ENCODE assay signal across 11 cellular contexts in genomic region chr7:26193432-26194206, GRCh38. TPM values are rescaled to one million over a fixed set of nuclear protein-coding genes. Genes with fewer than 3 reads are reported as not detected.
DNase-seq lines count a peak whose midpoint lies in the region; ATAC-seq, FAIRE-seq and TF ChIP-seq lines count a peak whose summit lies in the region.
"Had no signal": no experiment of that assay in that cellular context is flagged by ENCODE, and none has a peak within 500 bp of the region (broad histone marks: within the 10 kb centered on the region; RNA-seq: fewer than 3 reads in every experiment).

No MANE protein-coding gene starts in this region.

- POLR2A ChIA-PET in activated CD8-positive, alpha-beta T cell treated with anti-CD3 and anti-CD28 coated beads, Interleukin-2, amount 10 ng/mL, durations not matched to agents 7 days and 5 days (lab: Charles Lee), result interaction anchor here (0.6 to 12.0 kb wide), 19 partner anchors 5 to 301 kb away, joined by 3 to 187 read pairs (median 9); partner anchors contain the start of genes CBX3, HNRNPA2B1 and NFE2L3

- H3K27ac ChIP-seq in BLaER1 treated with 17β-estradiol and CSF1 and Interleukin-3, amounts not matched to agents 10 nM and 100 nM, result peak overlapping the region in 3 of 11 experiments; percentile 5 to 22 (median 11); a peak in 1 of 22 replicates
- H3K27ac ChIP-seq: vagina had no signal

- H3K9me3 ChIP-seq in BLaER1 treated with 17β-estradiol and CSF1 and Interleukin-3, amounts not matched to agents 10 nM and 100 nM (replicated peaks in 1 of 11), result no peaks in the 10 kb centered on the region; a peak in 1 of 22 replicates
- H3K9me3 ChIP-seq: vagina had no signal

- DNase-seq in H54 (ENCODE audit: insufficient read length, low spot score) (no peak), naive B cell (no peak), RPMI8226 (no peak), hepatic stellate cell (ENCODE audit: low spot score) (no peak)
- no peak for DNase-seq in activated CD8-positive, alpha-beta T cell treated with anti-CD3 and anti-CD28 coated beads, Interleukin-2, amount 10 ng/mL, durations not matched to agents 7 days and 5 days
- DNase-seq in stimulated activated CD4-positive, alpha-beta T cell treated with anti-CD3 and anti-CD28 coated beads, Interleukin-12 subunit alpha, Interleukin-12 subunit beta, amount 100 ng/mL, for 4 hours, result no peak
- DNase-seq: stimulated activated CD4-positive, alpha-beta T cell treated with anti-CD3 and anti-CD28 coated beads, Interleukin-4, amount 100 ng/mL, for 24 hours had no signal

- H3K4me3 Mint-ChIP-seq in activated CD8-positive, alpha-beta T cell treated with anti-CD3 and anti-CD28 coated beads, Interleukin-2, amount 10 ng/mL, durations not matched to agents 7 days and 5 days, result peak overlapping the region; percentile 100
- peak overlapping the region; percentile 36 to 86 (median 68) for H3K4me3 Mint-ChIP-seq in naive B cell

- H3K4me3 ChIP-seq in BLaER1 treated with 17β-estradiol and CSF1 and Interleukin-3, amounts not matched to agents 10 nM and 100 nM, result peak overlapping the region in 7 of 10 experiments; percentile 3 to 96 (median 28); a peak in 6 of 20 replicates
- H3K4me3 ChIP-seq: vagina had no signal

- H3K4me1 ChIP-seq in BLaER1 treated with 17β-estradiol and CSF1 and Interleukin-3, amounts not matched to agents 10 nM and 100 nM, result peaks cover 47 to 68% (median 55%) of the 10 kb centered on the region in 10 experiments

- H3K4me2 ChIP-seq in BLaER1 treated with 17β-estradiol and CSF1 and Interleukin-3, amounts not matched to agents 10 nM and 100 nM, result peak overlapping the region; percentile 81 to 97 (median 87)

- no peak for TF ChIP-seq POLR2A in H54 (IDR thresholded peaks at IDR 0.05; ENCODE audit: low read depth, low read length)

- peak; percentile 6 for ATAC-seq in activated CD8-positive, alpha-beta T cell treated with anti-CD3 and anti-CD28 coated beads, Interleukin-2, amount 10 ng/mL, durations not matched to agents 7 days and 5 days
- ATAC-seq in naive B cell (ENCODE audit: low read depth in 2 of 2) (no peak), GM18868 (IDR thresholded peaks at IDR 0.05; ENCODE audit: unreplicated experiment) (no peak)

- peak; percentile 67 for FAIRE-seq in H54 (lab: Jason Lieb, UNC)
- FAIRE-seq: colon had no signal

- no peaks in the 10 kb centered on the region for H3K9me3 Mint-ChIP-seq in activated CD8-positive, alpha-beta T cell treated with anti-CD3 and anti-CD28 coated beads, Interleukin-2, amount 10 ng/mL, durations not matched to agents 7 days and 5 days (ENCODE audit: insufficient read depth)
- no peaks in the 10 kb centered on the region for H3K9me3 Mint-ChIP-seq in naive B cell

- H3K27me3 Mint-ChIP-seq in activated CD8-positive, alpha-beta T cell treated with anti-CD3 and anti-CD28 coated beads, Interleukin-2, amount 10 ng/mL, durations not matched to agents 7 days and 5 days (ENCODE audit: low read depth), result no peaks in the 10 kb centered on the region
- H3K27me3 Mint-ChIP-seq in naive B cell, result no peaks in the 10 kb centered on the region

- H3K27ac Mint-ChIP-seq in activated CD8-positive, alpha-beta T cell treated with anti-CD3 and anti-CD28 coated beads, Interleukin-2, amount 10 ng/mL, durations not matched to agents 7 days and 5 days, result peak overlapping the region; percentile 86
- H3K27ac Mint-ChIP-seq in naive B cell, result peak overlapping the region; percentile 64 to 100 (median 86)

- H3K9ac ChIP-seq in BLaER1 treated with 17β-estradiol and CSF1 and Interleukin-3, amounts not matched to agents 10 nM and 100 nM, result peak overlapping the region in 3 of 11 experiments; percentile 5 to 38 (median 13); a peak in 5 of 22 replicates

- peaks cover 92 to 100% (median 97%) of the 10 kb centered on the region in 11 experiments for H3K36me3 ChIP-seq in BLaER1 treated with 17β-estradiol and CSF1 and Interleukin-3, amounts not matched to agents 10 nM and 100 nM

- no peaks in the 10 kb centered on the region for H3K27me3 ChIP-seq in BLaER1 treated with 17β-estradiol and CSF1 and Interleukin-3, amounts not matched to agents 10 nM and 100 nM
- H3K27me3 ChIP-seq: vagina had no signal

- peaks cover 98 to 100% (median 100%) of the 10 kb centered on the region in 11 experiments for H4K20me1 ChIP-seq in BLaER1 treated with 17β-estradiol and CSF1 and Interleukin-3, amounts not matched to agents 10 nM and 100 nM

- CTCF ChIA-PET in activated CD8-positive, alpha-beta T cell treated with anti-CD3 and anti-CD28 coated beads, Interleukin-2, amount 10 ng/mL, durations not matched to agents 7 days and 5 days (lab: Charles Lee), result interaction anchor here (1.5 to 12.8 kb wide), 6 partner anchors 10 to 172 kb away, joined by 3 to 222 read pairs (median 14); no protein-coding TSS in a partner anchor

- H3K4me1 Mint-ChIP-seq in activated CD8-positive, alpha-beta T cell treated with anti-CD3 and anti-CD28 coated beads, Interleukin-2, amount 10 ng/mL, durations not matched to agents 7 days and 5 days (ENCODE audit: low read depth), result peaks cover 78% of the 10 kb centered on the region
- H3K4me1 Mint-ChIP-seq in naive B cell, result peaks cover 57 to 76% (median 67%) of the 10 kb centered on the region in 3 donors

- peaks cover 94% of the 10 kb centered on the region for H3K36me3 Mint-ChIP-seq in activated CD8-positive, alpha-beta T cell treated with anti-CD3 and anti-CD28 coated beads, Interleukin-2, amount 10 ng/mL, durations not matched to agents 7 days and 5 days (ENCODE audit: low read depth)
- H3K36me3 Mint-ChIP-seq in naive B cell, result peaks cover 52 to 69% of the 10 kb centered on the region in 2 donors

RNA-seq across cellular contexts. Expression of gene HNRNPA2B1, which starts 6.9 kb away (rescaled TPM):
- 100 to 1,000 TPM; 882 to 899 TPM for total RNA-seq in activated CD8-positive, alpha-beta T cell treated with anti-CD3 and anti-CD28 coated beads, Interleukin-2, amount 10 ng/mL, durations not matched to agents 7 days and 5 days
- polyA plus RNA-seq in naive B cell (ENCODE audit: low read depth in 6 of 6), result 100 to 1,000 TPM; 585 to 820 (median 621) TPM

RNA-seq across cellular contexts. Expression of gene CBX3, which starts 7.9 kb away (rescaled TPM):
- total RNA-seq in activated CD8-positive, alpha-beta T cell treated with anti-CD3 and anti-CD28 coated beads, Interleukin-2, amount 10 ng/mL, durations not matched to agents 7 days and 5 days, result 100 to 1,000 TPM; 254 to 269 TPM
- 100 to 1,000 TPM in 2 of 6 donors, 10 to 100 TPM in 4; 83.0 to 153 (median 94.2) TPM for polyA plus RNA-seq in naive B cell (ENCODE audit: low read depth in 6 of 6)

RNA-seq across cellular contexts. Expression of gene NFE2L3, which starts 41.6 kb away (rescaled TPM):
- total RNA-seq in activated CD8-positive, alpha-beta T cell treated with anti-CD3 and anti-CD28 coated beads, Interleukin-2, amount 10 ng/mL, durations not matched to agents 7 days and 5 days, result 10 to 100 TPM in 1 of 2 experiments, 1 to 10 TPM in 1; 9.7 to 10.4 TPM
- 1 to 10 TPM in 5 of 6 donors, under 1 TPM in 1; 0.93 to 4.1 (median 2.4) TPM for polyA plus RNA-seq in naive B cell (ENCODE audit: low read depth in 6 of 6)
